In the genomic region with DNA sequence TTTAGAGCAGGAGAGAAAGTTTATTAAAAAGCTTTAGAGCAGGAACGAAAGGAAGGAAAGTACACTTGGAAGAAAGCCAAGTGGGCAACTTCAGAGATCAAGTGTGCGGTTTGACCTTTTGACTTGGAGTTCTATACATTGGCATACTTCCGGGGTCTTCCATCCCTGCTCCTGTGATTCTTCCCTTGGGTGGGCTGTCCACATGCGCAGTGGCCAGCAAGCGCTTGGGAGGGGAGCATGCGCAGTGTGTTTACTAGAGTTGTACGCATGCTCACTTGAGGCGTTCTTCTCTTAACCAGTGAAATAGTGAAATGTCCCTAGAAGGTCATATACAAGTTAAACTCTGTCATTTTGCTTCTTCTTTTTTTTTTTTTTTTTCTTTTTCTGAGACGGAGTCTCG, we compare ENCODE assay signal across 22 cellular contexts.
"Had no signal": no experiment of that assay in that cellular context is flagged by ENCODE, and none has a peak within 500 bp of the region (broad histone marks: within the 10 kb centered on the region; RNA-seq: fewer than 3 reads in every experiment).

No MANE protein-coding gene starts in this region.

- H3K27ac Mint-ChIP-seq: activated CD8-positive, alpha-beta T cell treated with anti-CD3 and anti-CD28 coated beads, Interleukin-2, amount 10 ng/mL, durations not matched to agents 7 days and 5 days; activated naive CD4-positive, alpha-beta T cell treated with anti-CD3 and anti-CD28 coated beads, Interleukin-2, amount 50 U/mL, for 24 hours; activated T-helper 1 cell treated with anti-CD3 and anti-CD28 coated beads, Interleukin-12 subunit alpha, Interleukin-12 subunit beta, Interleukin-2, Interleukin-4 antibody, amounts not matched to agents 30 ng/mL and 10 ng/mL and 1 ng/mL, durations not matched to agents 14 hours and 24 hours and 36 hours; memory B cell had no signal

- H3K27ac ChIP-seq: body of pancreas, cardiac muscle cell, gastrocnemius medialis, pancreas, psoas muscle, right atrium auricular region, tibial nerve, WERI-Rb-1 had no signal

- DNase-seq: activated CD4-positive, alpha-beta T cell treated with anti-CD3 and anti-CD28 coated beads for 1 hour; activated CD4-positive, alpha-beta T cell treated with anti-CD3 and anti-CD28 coated beads, Interleukin-2, amount 50 U/mL, for 1 hour; activated CD8-positive, alpha-beta T cell treated with anti-CD3 and anti-CD28 coated beads, Interleukin-2, amount 10 ng/mL, durations not matched to agents 7 days and 5 days; activated gamma-delta T cell treated with Interleukin-2 at 50 U/mL for 16 hours; anterior cingulate cortex; body of pancreas; effector CD8-positive, alpha-beta T cell; gastrocnemius medialis; hypothalamus; pancreas; psoas muscle; stimulated activated CD4-positive, alpha-beta T cell treated with anti-CD3 and anti-CD28 coated beads, Interleukin-4, amount 100 ng/mL, for 24 hours; stimulated activated naive CD8-positive, alpha-beta T cell treated with anti-CD3 and anti-CD28 coated beads, Interleukin-15, Interleukin-2, amounts not matched to agents 100 U/mL and 50 U/mL, for 24 hours; substantia nigra; WERI-Rb-1 had no signal

- H3K4me1 ChIP-seq: body of pancreas, pancreas, psoas muscle, right atrium auricular region had no signal

- H3K9me3 ChIP-seq: body of pancreas, gastrocnemius medialis, pancreas, right atrium auricular region, tibial nerve had no signal

- H3K4me3 ChIP-seq: body of pancreas, cardiac muscle cell, gastrocnemius medialis, pancreas, psoas muscle, right atrium auricular region, tibial nerve had no signal

- ATAC-seq: activated CD8-positive, alpha-beta T cell treated with anti-CD3 and anti-CD28 coated beads, Interleukin-2, amount 10 ng/mL, durations not matched to agents 7 days and 5 days; body of pancreas; gastrocnemius medialis; pancreas; psoas muscle; stimulated activated naive CD8-positive, alpha-beta T cell treated with anti-CD3 and anti-CD28 coated beads, Interleukin-15, Interleukin-2, amounts not matched to agents 100 U/mL and 50 U/mL, for 24 hours had no signal

- H3K4me1 Mint-ChIP-seq: activated naive CD4-positive, alpha-beta T cell treated with anti-CD3 and anti-CD28 coated beads, Interleukin-2, amount 50 U/mL, for 24 hours had no signal

- H3K9me3 Mint-ChIP-seq: activated naive CD4-positive, alpha-beta T cell treated with anti-CD3 and anti-CD28 coated beads, Interleukin-2, amount 50 U/mL, for 24 hours; activated T-helper 1 cell treated with anti-CD3 and anti-CD28 coated beads, Interleukin-12 subunit alpha, Interleukin-12 subunit beta, Interleukin-2, Interleukin-4 antibody, amounts not matched to agents 30 ng/mL and 10 ng/mL and 1 ng/mL, durations not matched to agents 14 hours and 24 hours and 36 hours; nephron had no signal

- H3K36me3 ChIP-seq: cardiac muscle cell, gastrocnemius medialis, pancreas, right atrium auricular region, tibial nerve, WERI-Rb-1 had no signal

- H3K27me3 ChIP-seq: body of pancreas, cardiac muscle cell, gastrocnemius medialis, pancreas, right atrium auricular region, tibial nerve had no signal

- H3K4me3 Mint-ChIP-seq: activated CD8-positive, alpha-beta T cell treated with anti-CD3 and anti-CD28 coated beads, Interleukin-2, amount 10 ng/mL, durations not matched to agents 7 days and 5 days; activated naive CD4-positive, alpha-beta T cell treated with anti-CD3 and anti-CD28 coated beads, Interleukin-2, amount 50 U/mL, for 24 hours; activated T-helper 1 cell treated with anti-CD3 and anti-CD28 coated beads, Interleukin-12 subunit alpha, Interleukin-12 subunit beta, Interleukin-2, Interleukin-4 antibody, amounts not matched to agents 30 ng/mL and 10 ng/mL and 1 ng/mL, durations not matched to agents 14 hours and 24 hours and 36 hours; nephron had no signal
